Comparison of ENCODE assay signal across 17 cellular contexts in the genomic region with DNA sequence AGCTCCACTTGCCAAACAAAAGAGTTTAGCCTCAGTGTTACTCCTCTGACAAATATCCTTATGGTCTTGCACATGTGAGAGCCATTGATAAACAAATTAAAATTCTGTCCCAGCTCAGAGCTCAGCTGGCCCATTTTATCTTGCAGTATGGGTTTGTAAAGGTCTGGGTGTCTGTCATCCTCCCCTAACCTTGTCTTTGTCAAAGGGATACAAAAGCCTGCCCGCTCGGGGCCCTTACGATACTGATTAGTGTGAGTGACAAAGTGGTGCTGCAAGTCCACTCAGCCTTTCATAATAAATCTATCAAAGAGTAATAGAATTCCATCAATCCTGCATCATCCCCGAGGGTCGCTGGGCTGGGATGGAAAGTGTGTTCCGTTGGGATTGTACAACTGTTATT.
DNase-seq lines count a peak whose midpoint lies in the region; ATAC-seq lines count a peak whose summit lies in the region.
"Had no signal": no experiment of that assay in that cellular context is flagged by ENCODE, and none has a peak within 500 bp of the region (broad histone marks: within the 10 kb centered on the region; RNA-seq: fewer than 3 reads in every experiment).

No MANE protein-coding gene starts in this region.

- in situ Hi-C loops in HAP-1 (cut with MboI; ENCODE audit: low sequenced_read_pairs), result loop anchor here (25.0 kb wide), 1 partner anchor 238 kb away; no protein-coding TSS in a partner anchor

- H3K27me3 ChIP-seq in HAP-1 (ENCODE audit: low read depth) (peaks cover 4% of the 10 kb centered on the region), iPS-18a (ENCODE audit: control insufficient read depth, insufficient read depth, low read length) (peaks cover 56% of the 10 kb centered on the region), neuronal stem cell (ENCODE audit: control insufficient read depth in 3 of 3, insufficient read depth in 3 of 3, low read depth in 1 of 3, low read length in 3 of 3) (peaks cover 0 to 27% (median 0%) of the 10 kb centered on the region in 3 experiments)

- no peak overlapping the region for H2BK5ac ChIP-seq in neuronal stem cell (ENCODE audit: low read length)

- peak overlapping the region; percentile 2 for H3K9ac ChIP-seq in iPS-18a (ENCODE audit: low read length)
- no peak overlapping the region for H3K9ac ChIP-seq in neuronal stem cell (ENCODE audit: low read depth, low read length, poor library complexity)

- no peak overlapping the region for H3K4ac ChIP-seq in neuronal stem cell (ENCODE audit: low read length)

- H3K27ac ChIP-seq in iPS-18a (ENCODE audit: low read length) (no peak overlapping the region), neuronal stem cell (replicated peaks; ENCODE audit: low read length) (no peak overlapping the region)
- H3K27ac ChIP-seq: PC-9, RWPE1, SJCRH30 had no signal

- ATAC-seq in GM21723 (IDR thresholded peaks at IDR 0.05; ENCODE audit: unreplicated experiment), result no peak
- ATAC-seq: K562 had no signal

- H3K4me3 ChIP-seq in HAP-1 (no peak overlapping the region), iPS-18a (ENCODE audit: low read length) (peak overlapping the region; percentile 46), neuronal stem cell (ENCODE audit: low read length in 2 of 2) (no peak overlapping the region)
- H3K4me3 ChIP-seq: K562, PC-9, SJCRH30 had no signal

- DNase-seq in HAP-1 (ENCODE audit: low spot score in 2 of 2) (peak; percentile 80 to 83), NCI-H82 treated with DMSO at 0.1 percent for 48 hours (lab: John Stamatoyannopoulos, UW; ENCODE audit: unreplicated experiment) (peak; percentile 69), neuronal stem cell (ENCODE audit: low spot score) (peak; percentile 61), NCI-H2227 treated with DMSO at 0.1 percent for 48 hours (lab: John Stamatoyannopoulos, UW) (no peak), ureter (ENCODE audit: low spot score) (no peak)
- DNase-seq: ACHN; CD8-positive, alpha-beta memory T cell; H7; NCI-H1105; NCI-H1694; NCI-H2081 treated with DMSO at 0.1 percent for 48 hours; PC-9; SJCRH30 had no signal

- no peak overlapping the region for H2BK15ac ChIP-seq in neuronal stem cell (ENCODE audit: low read length)

- H3K4me2 ChIP-seq in neuronal stem cell (ENCODE audit: insufficient read depth, low read length, poor library complexity, severe bottlenecking), result no peak overlapping the region
- H3K4me2 ChIP-seq: PC-9 had no signal

- no peak overlapping the region for H3K14ac ChIP-seq in neuronal stem cell (ENCODE audit: low read length)

- no peaks in the 10 kb centered on the region for H3K79me1 ChIP-seq in neuronal stem cell (ENCODE audit: low read depth, low read length)

- no peak overlapping the region for H3K23ac ChIP-seq in neuronal stem cell (ENCODE audit: low read depth, low read length, poor library complexity)

- no CpG with 5 or more reads among the region's 6 CpGs for WGBS in neuronal stem cell (ENCODE audit: extremely low coverage in 2 of 2, insufficient read length in 2 of 2, insufficient replicate concordance in 1 of 2), 2 donors

- H4K8ac ChIP-seq in neuronal stem cell (ENCODE audit: low read depth, low read length), result no peak overlapping the region

- H3K36me3 ChIP-seq in HAP-1 (replicated peaks) (no peaks in the 10 kb centered on the region), iPS-18a (ENCODE audit: control insufficient read depth, low read depth, low read length) (no peaks in the 10 kb centered on the region), neuronal stem cell (replicated peaks in 1 of 2; ENCODE audit: control insufficient read depth in 2 of 2, insufficient read depth in 2 of 2, low read length in 2 of 2) (no peaks in the 10 kb centered on the region)
- H3K36me3 ChIP-seq: SJCRH30 had no signal

- H3K9me3 ChIP-seq in HAP-1, result no peaks in the 10 kb centered on the region
- H3K9me3 ChIP-seq in iPS-18a (ENCODE audit: control insufficient read depth, low read depth, low read length), result no peaks in the 10 kb centered on the region
- H3K9me3 ChIP-seq in neuronal stem cell (replicated peaks in 1 of 2; ENCODE audit: control insufficient read depth in 2 of 2, insufficient read depth in 1 of 2, low read depth in 1 of 2, low read length in 2 of 2), result peaks cover 0 to 2% of the 10 kb centered on the region in 2 donors
- H3K9me3 ChIP-seq: SJCRH30 had no signal

- no peak overlapping the region for H4K91ac ChIP-seq in neuronal stem cell (ENCODE audit: low read depth, low read length, poor library complexity)

- H2AK5ac ChIP-seq in neuronal stem cell (ENCODE audit: low read depth, low read length), result no peak overlapping the region

- H2AFZ ChIP-seq in neuronal stem cell (ENCODE audit: low read length), result no peak overlapping the region
- H2AFZ ChIP-seq: PC-9 had no signal

- H2BK12ac ChIP-seq in neuronal stem cell (ENCODE audit: low read length), result no peak overlapping the region

- H3K4me1 ChIP-seq in HAP-1 (peaks cover 31% of the 10 kb centered on the region), iPS-18a (ENCODE audit: control insufficient read depth, low read depth, low read length) (peaks cover 35% of the 10 kb centered on the region), neuronal stem cell (ENCODE audit: control insufficient read depth in 2 of 2, insufficient read depth in 1 of 2, low read depth in 1 of 2, low read length in 2 of 2) (peaks cover 0 to 13% of the 10 kb centered on the region in 2 donors)
- H3K4me1 ChIP-seq: SJCRH30 had no signal

- H2BK120ac ChIP-seq in neuronal stem cell (ENCODE audit: low read depth, low read length), result no peak overlapping the region

- no peak overlapping the region for H3K18ac ChIP-seq in neuronal stem cell (ENCODE audit: low read length)

Comparison
In these comparisons a context has a peak if more than half of its experiments do, and no peak if none do; other contexts are left out.
1. DNase-seq: peak in HAP-1 (2 of 2), NCI-H82 treated with DMSO at 0.1 percent for 48 hours (single experiment) and neuronal stem cell (single experiment); none in NCI-H2227 treated with DMSO at 0.1 percent for 48 hours (single experiment) and ureter (single experiment).